34 cellular contexts compared by ENCODE assay signal in the genomic region with DNA sequence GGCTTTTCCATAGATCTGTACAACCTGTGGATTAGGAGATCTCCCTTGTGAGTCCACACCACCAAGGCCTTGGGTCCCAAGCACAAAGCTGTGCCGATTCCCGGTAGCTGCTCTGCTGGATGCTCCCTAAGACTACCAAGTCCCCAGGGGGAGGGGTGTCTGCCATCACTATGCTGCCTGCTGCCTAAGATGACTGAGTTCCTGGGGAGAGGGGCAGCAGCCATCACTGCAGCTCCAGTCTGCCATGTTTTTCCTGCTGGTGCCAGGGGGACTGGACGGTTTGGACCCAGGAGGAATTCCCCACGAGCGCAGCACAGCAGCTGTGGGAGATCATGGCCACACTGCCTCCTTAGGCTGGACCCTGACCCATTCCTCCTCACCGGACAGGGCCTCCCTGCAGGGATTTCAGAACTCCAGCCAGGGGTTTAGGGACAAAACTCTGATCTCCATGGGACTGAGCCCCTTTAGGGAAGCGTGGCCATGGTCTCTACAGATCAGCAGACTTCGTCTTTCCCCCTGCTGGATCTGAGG.
"Had no signal": no experiment of that assay in that cellular context is flagged by ENCODE, and none has a peak within 500 bp of the region (broad histone marks: within the 10 kb centered on the region; RNA-seq: fewer than 3 reads in every experiment).

No MANE protein-coding gene starts in this region.

- H3K27me3 ChIP-seq: MG63 had no signal

- DNase-seq: Karpas-422, Kasumi-1, KG1, MG63, MM.1S, MV-4-11, NCI-H1048, NCI-H1092, NCI-H1092 treated with DMSO at 0.1 percent for 48 hours, NCI-H1105, NCI-H1105 treated with DMSO at 0.1 percent for 48 hours, NCI-H1417, NCI-H1417 treated with DMSO at 0.1 percent for 48 hours, NCI-H1436, NCI-H1436 treated with DMSO at 0.1 percent for 48 hours, NCI-H146, NCI-H1694, NCI-H1694 treated with DMSO at 0.1 percent for 48 hours, NCI-H187, NCI-H187 treated with DMSO at 0.1 percent for 48 hours, NCI-H1930, NCI-H2029, NCI-H2029 treated with DMSO at 0.1 percent for 48 hours, NCI-H2081, NCI-H2081 treated with DMSO at 0.1 percent for 48 hours, NCI-H2107, NCI-H2171, NCI-H2171 treated with DMSO at 0.1 percent for 48 hours, NCI-H2227 treated with DMSO at 0.1 percent for 48 hours, NCI-H226, NCI-H345, NCI-H446, NCI-H446 treated with DMSO at 0.1 percent for 48 hours had no signal

- H3K4me3 ChIP-seq: MG63 had no signal

- H3K27ac ChIP-seq: KMS-11 had no signal

- H3K36me3 ChIP-seq: MG63 had no signal

- H3K4me2 ChIP-seq: KMS-11 had no signal

- H3K9ac ChIP-seq: KMS-11 had no signal
